Comparison of ENCODE assay signal across 19 cellular contexts in genomic region chr11:2549080-2549479, GRCh38.
"Had no signal": no experiment of that assay in that cellular context is flagged by ENCODE, and none has a peak within 500 bp of the region (broad histone marks: within the 10 kb centered on the region; RNA-seq: fewer than 3 reads in every experiment).

No MANE protein-coding gene starts in this region.

- H3K4me3 ChIP-seq: ascending aorta, breast epithelium, gastroesophageal sphincter, left lung, psoas muscle, SJSA1 had no signal

- H3K36me3 Mint-ChIP-seq: activated naive CD8-positive, alpha-beta T cell treated with anti-CD3 and anti-CD28 coated beads for 36 hours had no signal

- H3K36me3 ChIP-seq: ascending aorta, breast epithelium, gastroesophageal sphincter, left lung, SJSA1 had no signal

- H3K27me3 Mint-ChIP-seq: activated B cell treated with CpG ODN at 0.5 μM for 24 hours; activated naive CD8-positive, alpha-beta T cell treated with anti-CD3 and anti-CD28 coated beads for 36 hours had no signal

- H3K9me3 ChIP-seq: ascending aorta, breast epithelium, gastroesophageal sphincter, left lung, psoas muscle, SJSA1 had no signal

- H3K27ac Mint-ChIP-seq: activated B cell treated with CpG ODN at 0.5 μM for 24 hours; activated CD4-positive, alpha-beta T cell treated with anti-CD3 and anti-CD28 coated beads, Interleukin-2, amount 10 ng/mL, durations not matched to agents 24 days and 14 days; activated naive CD8-positive, alpha-beta T cell treated with anti-CD3 and anti-CD28 coated beads for 36 hours; activated T-helper 2 cell treated with anti-CD3 and anti-CD28 coated beads, Interferon-gamma antibody, Interleukin-2, Interleukin-4, amounts not matched to agents 10 μg/mL and 5 μg/mL and 100 μg/mL, durations not matched to agents 14 hours and 24 hours and 36 hours had no signal

- H3K9me3 Mint-ChIP-seq: activated B cell treated with CpG ODN at 0.5 μM for 24 hours; activated CD4-positive, alpha-beta T cell treated with anti-CD3 and anti-CD28 coated beads, Interleukin-2, amount 10 ng/mL, durations not matched to agents 24 days and 14 days; activated naive CD8-positive, alpha-beta T cell treated with anti-CD3 and anti-CD28 coated beads for 36 hours; activated T-helper 2 cell treated with anti-CD3 and anti-CD28 coated beads, Interferon-gamma antibody, Interleukin-2, Interleukin-4, amounts not matched to agents 10 μg/mL and 5 μg/mL and 100 μg/mL, durations not matched to agents 14 hours and 24 hours and 36 hours had no signal

- H3K4me1 ChIP-seq: ascending aorta, breast epithelium, gastroesophageal sphincter, psoas muscle, SJSA1 had no signal

- H3K27me3 ChIP-seq: ascending aorta, breast epithelium, left lung had no signal

- H3K4me3 Mint-ChIP-seq: activated B cell treated with CpG ODN at 0.5 μM for 24 hours; activated CD4-positive, alpha-beta T cell treated with anti-CD3 and anti-CD28 coated beads, Interleukin-2, amount 10 ng/mL, durations not matched to agents 24 days and 14 days; activated naive CD8-positive, alpha-beta T cell treated with anti-CD3 and anti-CD28 coated beads for 36 hours had no signal

- ATAC-seq: gastroesophageal sphincter, left lung, psoas muscle had no signal

- DNase-seq: activated B cell treated with CpG ODN at 0.5 μM for 24 hours; activated CD4-positive, alpha-beta T cell treated with anti-CD3 and anti-CD28 coated beads, Interleukin-2, amount 10 ng/mL, durations not matched to agents 24 days and 14 days; activated CD8-positive, alpha-beta memory T cell treated with anti-CD3 and anti-CD28 coated beads for 24 hours; activated naive CD8-positive, alpha-beta T cell treated with anti-CD3 and anti-CD28 coated beads for 36 hours; activated T-cell treated with anti-CD3 and anti-CD28 coated beads for 4 hours; erythroblast; mesenchymal stem cell; stimulated activated CD4-positive, alpha-beta T cell treated with anti-CD3 and anti-CD28 coated beads, Interleukin-2, amount 100 ng/mL, for 48 hours; stimulated activated naive CD4-positive, alpha-beta T cell treated with Interleukin-2 at 50 U/mL for 16 hours; substantia nigra; T-helper 2 cell; trophoblast cell had no signal
